17 cellular contexts compared by ENCODE assay signal in the genomic region with DNA sequence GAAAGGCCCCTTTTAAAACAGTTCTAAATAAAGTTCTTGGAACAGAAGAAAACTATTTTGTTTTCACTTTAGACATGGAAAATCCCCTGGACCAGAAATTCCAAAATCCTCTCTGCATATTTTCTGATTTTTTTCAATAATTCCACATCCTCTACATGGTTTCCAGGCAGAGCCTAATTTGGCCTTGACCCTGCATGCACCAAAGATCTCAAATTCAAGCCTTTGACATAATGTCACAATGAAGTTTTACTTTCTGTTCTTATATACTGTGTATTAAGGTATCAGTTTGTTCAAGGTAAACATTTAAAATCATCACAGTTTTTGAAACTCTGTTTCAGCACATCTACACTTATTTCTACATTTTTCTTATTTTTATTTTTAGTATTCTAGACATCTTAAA. TPM values are rescaled to one million over a fixed set of nuclear protein-coding genes. Genes with fewer than 3 reads are reported as not detected.
DNase-seq lines count a peak whose midpoint lies in the region; ATAC-seq and TF ChIP-seq lines count a peak whose summit lies in the region.
"Had no signal": no experiment of that assay in that cellular context is flagged by ENCODE, and none has a peak within 500 bp of the region (broad histone marks: within the 10 kb centered on the region; RNA-seq: fewer than 3 reads in every experiment).

No MANE protein-coding gene starts in this region.

- no peaks in the 10 kb centered on the region for H3K27me3 ChIP-seq in heart right ventricle
- no peaks in the 10 kb centered on the region for H3K27me3 ChIP-seq in sigmoid colon
- no peaks in the 10 kb centered on the region for H3K27me3 ChIP-seq in brain microvascular endothelial cell (replicated peaks)

- H3K4me3 ChIP-seq in heart right ventricle (no peak overlapping the region), sigmoid colon (no peak overlapping the region), brain microvascular endothelial cell (ENCODE audit: low read depth, low read length) (no peak overlapping the region)

- H3K4me3 Mint-ChIP-seq in chondrocyte (ENCODE audit: unreplicated experiment): no peak overlapping the region
- H3K4me3 Mint-ChIP-seq: CD4-positive, alpha-beta T cell had no signal

- H3K27ac ChIP-seq in heart right ventricle: peak overlapping the region in 6 of 10 donors; percentile 10 to 63 (median 45)
- peak overlapping the region in 3 of 4 donors; percentile 38 to 47 (median 44) for H3K27ac ChIP-seq in sigmoid colon
- no peak overlapping the region for H3K27ac ChIP-seq in brain microvascular endothelial cell

- no peak for TF ChIP-seq EP300 in sigmoid colon (IDR thresholded peaks at IDR 0.05)

- TF ChIP-seq POLR2A in sigmoid colon (IDR thresholded peaks at IDR 0.05): no peak

- in situ Hi-C loops in brain microvascular endothelial cell (cut with HindIII; ENCODE audit: low pct_ligation_motif_present, low sequenced_read_pairs): no loop called here

- H3K4me1 ChIP-seq in heart right ventricle: peaks cover 0 to 30% (median 3%) of the 10 kb centered on the region in 9 donors
- no peaks in the 10 kb centered on the region for H3K4me1 ChIP-seq in sigmoid colon
- H3K4me1 ChIP-seq: Caco-2 had no signal

- ATAC-seq in heart right ventricle (peak in 3 of 8 donors; percentile 14 to 26 (median 22)), Right ventricle myocardium superior (ENCODE audit: poor library complexity) (no peak)

- TF ChIP-seq CTCF in heart right ventricle (IDR thresholded peaks at IDR 0.05) (no peak), chondrocyte (IDR thresholded peaks at IDR 0.05) (no peak), sigmoid colon (IDR thresholded peaks at IDR 0.05) (no peak), brain microvascular endothelial cell (IDR thresholded peaks at IDR 0.05; ENCODE audit: low read depth, low read length, missing control alignments) (no peak)

- no peaks in the 10 kb centered on the region for H3K36me3 ChIP-seq in heart right ventricle
- no peaks in the 10 kb centered on the region for H3K36me3 ChIP-seq in sigmoid colon
- H3K36me3 ChIP-seq in brain microvascular endothelial cell (replicated peaks): no peaks in the 10 kb centered on the region

- peaks cover 3% of the 10 kb centered on the region for H3K27me3 Mint-ChIP-seq in chondrocyte (ENCODE audit: low read depth)

- no peaks in the 10 kb centered on the region for H3K36me3 Mint-ChIP-seq in chondrocyte (ENCODE audit: low read depth)

- H3K9me3 ChIP-seq in heart right ventricle: no peaks in the 10 kb centered on the region
- H3K9me3 ChIP-seq in sigmoid colon: no peaks in the 10 kb centered on the region
- H3K9me3 ChIP-seq: Caco-2 had no signal

- peaks cover 16% of the 10 kb centered on the region for H3K4me1 Mint-ChIP-seq in chondrocyte (ENCODE audit: low read depth)

- H3K9me3 Mint-ChIP-seq in chondrocyte (ENCODE audit: low read depth): no peaks in the 10 kb centered on the region
- H3K9me3 Mint-ChIP-seq: CD4-positive, alpha-beta T cell had no signal

- no peak for DNase-seq in heart right ventricle
- no peak for DNase-seq in Right ventricle myocardium superior
- no peak for DNase-seq in chondrocyte (ENCODE audit: low spot score)
- no peak for DNase-seq in sigmoid colon
- DNase-seq in SW480 (ENCODE audit: low spot score): no peak
- DNase-seq in brain microvascular endothelial cell: no peak
- DNase-seq in activated T-cell treated with anti-CD3 and anti-CD28 coated beads, Interleukin-2, amount 50 U/mL, for 1 hour: no peak
- DNase-seq: Caco-2; CD4-positive, alpha-beta T cell; Kasumi-1; NCI-H1092 treated with DMSO at 0.1 percent for 48 hours; NCI-H146; NCI-H2081; NCI-H2171 treated with DMSO at 0.1 percent for 48 hours; NCI-H446 treated with DMSO at 0.1 percent for 48 hours; NK-92 treated with Interleukin-12 subunit alpha and Interleukin-12 subunit beta, amount 100 ng/mL, for 24 hours; SHP77 treated with DMSO at 0.1 percent for 48 hours had no signal

- H3K27ac Mint-ChIP-seq in chondrocyte (ENCODE audit: unreplicated experiment): peak overlapping the region; percentile 14
- H3K27ac Mint-ChIP-seq: CD4-positive, alpha-beta T cell had no signal

- intact Hi-C loops in heart right ventricle (cut with DNase I) (loop anchor here in 1 of 10 donors (10.0 kb wide), 1 partner anchor 103 kb away; no protein-coding TSS in a partner anchor), Right ventricle myocardium superior (cut with DNase I) (no loop called here), sigmoid colon (cut with DNase I) (no loop called here)

RNA-seq across cellular contexts. Expression of a gene that starts 12.2 kb away (rescaled TPM):
- total RNA-seq in heart right ventricle (10 to 100 TPM in 1 of 10 donors, 1 to 10 TPM in 9; 1.8 to 26.5 (median 3.6) TPM), Right ventricle myocardium superior (5.3 TPM), chondrocyte (2.3 to 5.0 TPM (median 4.3 TPM) in 3 replicates), sigmoid colon (10 to 100 TPM in 2 of 4 donors, 1 to 10 TPM in 2; 7.2 to 13.0 (median 11.1) TPM)
- polyA plus RNA-seq in heart right ventricle (1 to 10 TPM; 1.4 to 3.2 TPM), sigmoid colon (10 to 100 TPM in 2 of 3 donors, 1 to 10 TPM in 1; 9.2 to 19.9 (median 12.6) TPM)
